Comparison of ENCODE assay signal across 8 cellular contexts in genomic region chr3:51995346-51996156, GRCh38. TPM values are rescaled to one million over a fixed set of nuclear protein-coding genes. Genes with fewer than 3 reads are reported as not detected.
DNase-seq lines count a peak whose midpoint lies in the region; ATAC-seq and TF ChIP-seq lines count a peak whose summit lies in the region.

Gene RPL29 (minus strand): TSS chr3:51995895. CDS start chr3:51995461, 434 bp downstream.

- peaks cover 17% of the 10 kb centered on the region for H3K36me3 Mint-ChIP-seq in endothelial cell (ENCODE audit: low read depth, unreplicated experiment)

- WGBS in HUES64 = under 1% methylated on average over 40 of the region's 40 CpGs

- ATAC-seq in GM21447 (IDR thresholded peaks at IDR 0.05; ENCODE audit: unreplicated experiment) = peak; percentile 88

- no peaks in the 10 kb centered on the region for H3K27me3 ChIP-seq in HUES64 (ENCODE audit: insufficient read depth, low read length)
- H3K27me3 ChIP-seq in OCI-LY3 (ENCODE audit: low read depth, low read length) = peaks cover 14% of the 10 kb centered on the region

- peaks cover 35% of the 10 kb centered on the region for H3K79me2 ChIP-seq in OCI-LY3 (ENCODE audit: low read length)

- peaks cover 39% of the 10 kb centered on the region for H3K36me3 ChIP-seq in HUES64 (ENCODE audit: insufficient read depth, low read length)
- peaks cover 36% of the 10 kb centered on the region for H3K36me3 ChIP-seq in OCI-LY3 (replicated peaks; ENCODE audit: low read depth, low read length)

- peak within 1 kb of the TSS; percentile 94 for H3K27ac Mint-ChIP-seq in endothelial cell (ENCODE audit: unreplicated experiment)

- H3K9me3 Mint-ChIP-seq in endothelial cell (ENCODE audit: unreplicated experiment) = no peaks in the 10 kb centered on the region

- H3K4me3 ChIP-seq in HUES64 (ENCODE audit: low read length) (peak within 1 kb of the TSS; percentile 84), OCI-LY3 (ENCODE audit: low read length) (peak within 1 kb of the TSS; percentile 91)

- no peak for TF ChIP-seq CTCF in OCI-LY3 (IDR thresholded peaks at IDR 0.05; ENCODE audit: low read depth, low read length)
- TF ChIP-seq CTCF in endothelial cell (IDR thresholded peaks at IDR 0.05; ENCODE audit: unreplicated experiment) = no peak

- peak; percentile 91 for DNase-seq in D341Med (ENCODE audit: low spot score)
- DNase-seq in activated CD8-positive, alpha-beta memory T cell treated with anti-CD3 and anti-CD28 coated beads, Interleukin-2, amount 50 U/mL, for 4 hours = peak; percentile 89
- DNase-seq in endothelial cell (ENCODE audit: low spot score) = peak; percentile 84
- DNase-seq in middle frontal gyrus (ENCODE audit: extremely low spot score, low spot score) = peak; percentile 89
- DNase-seq in stimulated activated CD8-positive, alpha-beta memory T cell treated with anti-CD3 and anti-CD28 coated beads, Interleukin-2, amount 100 ng/mL, for 1 hour (ENCODE audit: low read depth in 2 of 2) = peak; percentile 78 to 79

- peak within 1 kb of the TSS; percentile 98 for H3K4me2 ChIP-seq in OCI-LY3 (ENCODE audit: low read length)

- H3K27ac ChIP-seq in HUES64 (ENCODE audit: low read depth, low read length) (peak within 1 kb of the TSS; percentile 86), OCI-LY3 (ENCODE audit: low read length) (peak within 1 kb of the TSS; percentile 72)

- peaks cover 24% of the 10 kb centered on the region for H3K4me1 Mint-ChIP-seq in endothelial cell (ENCODE audit: unreplicated experiment)

- H3K4me1 ChIP-seq in HUES64 (ENCODE audit: insufficient read depth, low read length) = peaks cover 17% of the 10 kb centered on the region; the same call in 1 of the 2 replicates
- H3K4me1 ChIP-seq in OCI-LY3 (ENCODE audit: low read length) = peaks cover 27% of the 10 kb centered on the region

- peak within 1 kb of the TSS; percentile 98 for H3K9ac ChIP-seq in HUES64 (ENCODE audit: low read depth, low read length)
- H3K9ac ChIP-seq in OCI-LY3 (ENCODE audit: low read length) = peak within 1 kb of the TSS; percentile 98

- H4K20me1 ChIP-seq in OCI-LY3 (ENCODE audit: insufficient read depth, low read length) = peaks cover 9% of the 10 kb centered on the region; the same call in 1 of the 2 replicates

- H3K4me3 Mint-ChIP-seq in endothelial cell (ENCODE audit: unreplicated experiment) = peak within 1 kb of the TSS; percentile 98

- H3K9me3 ChIP-seq in HUES64 (ENCODE audit: insufficient read depth, low read depth, low read length) (no peaks in the 10 kb centered on the region), OCI-LY3 (ENCODE audit: insufficient read depth, low read length) (no peaks in the 10 kb centered on the region)

- H2AFZ ChIP-seq in OCI-LY3 (ENCODE audit: low read depth, low read length) = peak within 1 kb of the TSS; percentile 6; the same call in 1 of the 2 replicates

- peaks cover 13% of the 10 kb centered on the region for H3K27me3 Mint-ChIP-seq in endothelial cell (ENCODE audit: unreplicated experiment)

RNA-seq across cellular contexts. Expression of gene RPL29, which starts in this region (rescaled TPM):
- polyA plus RNA-seq in HUES64 (2013, experiment 1 of 2) = 1,545 TPM
- 1,639 TPM for polyA plus RNA-seq in HUES64 (2013, experiment 2 of 2)
- total RNA-seq in endothelial cell (ENCODE audit: unreplicated experiment) = 925 TPM

Comparison
In these comparisons a context has a peak if more than half of its experiments do, and no peak if none do; other contexts are left out.
1. Peak in every context shown above with its lines: DNase-seq, ATAC-seq, H3K4me3 ChIP-seq and H3K27ac ChIP-seq.